ENCODE assay signal across 1 cellular context in genomic region chr11:45162916-45163879, GRCh38.
TF ChIP-seq lines count a peak whose summit lies in the region.

No MANE protein-coding gene starts in this region.

TF ChIP-seq in K562, 482 proteins besides CTCF, POLR2A, EP300 and RAD21:
- TF ChIP-seq BCOR (IDR thresholded peaks at IDR 0.05) (0 out of 2 replicates have a peak, but pooled peaks have one; percentile 12), RBM25 (IDR thresholded peaks at IDR 0.05; ENCODE audit: low read depth, low read length, severe bottlenecking) (peak; percentile 62), SP1 (CRISPR knock-in tag; IDR thresholded peaks at IDR 0.05) (no peak), ZNF347 (CRISPR knock-in tag; IDR thresholded peaks at IDR 0.05; ENCODE audit: low read depth) (no peak), ZFP36 (IDR thresholded peaks at IDR 0.05; ENCODE audit: low read depth, low read length, partially characterized antibody) (peak; percentile 60)
